In genomic region chr1:150927629-150928028, GRCh38 we compare ENCODE assay signal across 1 cellular context.
TF ChIP-seq lines count a peak whose summit lies in the region.

No MANE protein-coding gene starts in this region.

TF ChIP-seq in GM12878, 131 proteins besides CTCF, POLR2A, EP300 and RAD21:
- no peak for TF ChIP-seq STAT1 (conservative IDR thresholded peaks at IDR 0.05)
- TF ChIP-seq POU2F2 (IDR thresholded peaks at IDR 0.05; ENCODE audit: borderline replicate concordance, low read depth, low read length): no peak
- TF ChIP-seq ZNF622 (IDR thresholded peaks at IDR 0.05): no peak
TF ChIP-seq in GM12878: peak in this region for 0.
